ENCODE assay signal across 15 cellular contexts in the genomic region with DNA sequence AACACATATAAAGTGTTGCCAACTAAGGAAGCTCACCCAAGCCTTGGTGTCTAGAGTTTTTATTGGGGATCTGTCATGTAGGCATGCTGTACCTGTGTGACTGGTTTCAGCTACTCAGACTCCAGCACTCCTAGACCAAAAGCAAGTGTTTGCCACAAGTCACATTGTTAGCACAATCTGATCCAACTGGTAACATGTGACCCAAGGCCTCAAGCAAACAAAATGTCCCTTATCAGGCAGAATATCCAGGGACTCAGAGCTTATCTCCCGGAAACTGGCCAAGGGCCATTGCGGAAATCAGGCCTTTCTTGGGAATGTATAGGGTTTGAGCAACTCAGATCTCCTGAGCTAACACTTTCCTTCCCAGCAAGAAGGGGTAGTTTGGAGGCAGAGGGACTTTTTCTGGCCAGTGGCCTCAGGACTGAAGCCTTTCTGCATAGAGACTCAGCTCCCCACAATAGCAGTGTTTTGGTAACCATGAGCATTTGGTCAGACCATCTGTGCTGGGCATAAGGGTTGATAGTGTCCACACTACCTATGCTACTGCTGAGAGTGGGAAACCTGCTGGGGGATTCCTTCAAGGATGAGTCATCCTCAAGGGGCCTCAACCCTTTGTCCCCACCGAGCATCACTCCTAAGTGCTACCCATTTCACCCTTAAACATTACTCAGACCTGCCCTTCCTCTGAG. TPM values are rescaled to one million over a fixed set of nuclear protein-coding genes. Genes with fewer than 3 reads are reported as not detected.
DNase-seq lines count a peak whose midpoint lies in the region; ATAC-seq and TF ChIP-seq lines count a peak whose summit lies in the region.
"Had no signal": no experiment of that assay in that cellular context is flagged by ENCODE, and none has a peak within 500 bp of the region (broad histone marks: within the 10 kb centered on the region; RNA-seq: fewer than 3 reads in every experiment).

No MANE protein-coding gene starts in this region.

- no peak for TF ChIP-seq CTCF in Calu3 (IDR thresholded peaks at IDR 0.05; ENCODE audit: unreplicated experiment)
- no peak for TF ChIP-seq CTCF in colonic mucosa (IDR thresholded peaks at IDR 0.05)
- no peak for TF ChIP-seq CTCF in lower lobe of right lung (IDR thresholded peaks at IDR 0.05)
- no peak for TF ChIP-seq CTCF in ovary (IDR thresholded peaks at IDR 0.05)

- H3K36me3 ChIP-seq in colonic mucosa = no peaks in the 10 kb centered on the region
- H3K36me3 ChIP-seq in lower lobe of right lung = no peaks in the 10 kb centered on the region
- no peaks in the 10 kb centered on the region for H3K36me3 ChIP-seq in ovary
- H3K36me3 ChIP-seq: BE2C, tibial artery had no signal

- ATAC-seq in lower lobe of right lung = peak; percentile 92
- no peak for ATAC-seq in HG02884 (IDR thresholded peaks at IDR 0.05; ENCODE audit: unreplicated experiment)
- ATAC-seq: activated CD8-positive, alpha-beta T cell treated with anti-CD3 and anti-CD28 coated beads for 36 hours had no signal

- H3K36me3 Mint-ChIP-seq in Calu3 (ENCODE audit: insufficient read depth, unreplicated experiment) = no peaks in the 10 kb centered on the region

- H3K4me3 ChIP-seq in colonic mucosa (no peak overlapping the region), lower lobe of right lung (no peak overlapping the region), ovary (no peak overlapping the region)
- H3K4me3 ChIP-seq: tibial artery had no signal

- H3K27ac ChIP-seq in colonic mucosa (peak overlapping the region; percentile 16), lower lobe of right lung (peak overlapping the region; percentile 20), ovary (no peak overlapping the region)
- H3K27ac ChIP-seq: tibial artery had no signal

- BruUV-seq in Calu3 (replicated peaks; lab: Mats Ljungman, UMichigan) = no TSS peak

- peak; percentile 31 for DNase-seq in Calu3
- peak; percentile 56 for DNase-seq in G401 (ENCODE audit: low spot score)
- peak; percentile 89 for DNase-seq in colonic mucosa
- peak; percentile 75 for DNase-seq in lower lobe of right lung
- DNase-seq in NCI-H748 treated with DMSO at 0.1 percent for 48 hours (lab: John Stamatoyannopoulos, UW) = no peak
- no peak for DNase-seq in MV-4-11 (lab: John Stamatoyannopoulos, UW)
- DNase-seq in ovary = no peak
- DNase-seq: activated CD8-positive, alpha-beta T cell treated with anti-CD3 and anti-CD28 coated beads for 36 hours; BE2C; NCI-H2081 treated with DMSO at 0.1 percent for 48 hours; occipital lobe; SW 1271; tibial artery had no signal

- no peak for TF ChIP-seq POLR2A in ovary (IDR thresholded peaks at IDR 0.05)

- H3K4me1 Mint-ChIP-seq in Calu3 (ENCODE audit: low read depth, unreplicated experiment) = peaks cover 14% of the 10 kb centered on the region
- H3K4me1 Mint-ChIP-seq: central memory CD8-positive, alpha-beta T cell had no signal

- H3K4me1 ChIP-seq in colonic mucosa = no peaks in the 10 kb centered on the region
- peaks cover 44% of the 10 kb centered on the region for H3K4me1 ChIP-seq in lower lobe of right lung
- H3K4me1 ChIP-seq in ovary (ENCODE audit: insufficient read depth) = no peaks in the 10 kb centered on the region
- H3K4me1 ChIP-seq: BE2C had no signal

- H3K27me3 ChIP-seq in colonic mucosa = no peaks in the 10 kb centered on the region
- no peaks in the 10 kb centered on the region for H3K27me3 ChIP-seq in lower lobe of right lung (ENCODE audit: low read depth)
- H3K27me3 ChIP-seq in ovary = no peaks in the 10 kb centered on the region
- H3K27me3 ChIP-seq: BE2C, tibial artery had no signal

- TF ChIP-seq EP300 in ovary (IDR thresholded peaks at IDR 0.05) = no peak

- H3K9ac ChIP-seq in colonic mucosa (ENCODE audit: low read depth in 2 of 2, low read length in 2 of 2) = no peak overlapping the region

- no peaks in the 10 kb centered on the region for H3K9me3 ChIP-seq in colonic mucosa
- H3K9me3 ChIP-seq in lower lobe of right lung = no peaks in the 10 kb centered on the region
- no peaks in the 10 kb centered on the region for H3K9me3 ChIP-seq in ovary
- H3K9me3 ChIP-seq: BE2C, tibial artery had no signal

- intact Hi-C loops in Calu3 (cut with micrococcal nuclease; ENCODE audit: unreplicated experiment) = no loop called here
- intact Hi-C loops in colonic mucosa (cut with DNase I) = no loop called here
- intact Hi-C loops in lower lobe of right lung (cut with DNase I) = loop anchor here (10.0 kb wide), 1 partner anchor 164 kb away; the partner anchor contains the start of gene SLC22A15
- intact Hi-C loops in ovary (cut with DNase I) = no loop called here

- 70 to 75% (median 71%) methylated on average over 3 of the region's 3 CpGs for WGBS in ovary, 3 donors

- H3K4me3 Mint-ChIP-seq in Calu3 (ENCODE audit: low read depth, unreplicated experiment) = no peak overlapping the region
- H3K4me3 Mint-ChIP-seq: activated CD8-positive, alpha-beta T cell treated with anti-CD3 and anti-CD28 coated beads for 36 hours; central memory CD8-positive, alpha-beta T cell had no signal

- in situ Hi-C loops in G401 (cut with HindIII; ENCODE audit: low sequenced_read_pairs) = no loop called here

- H3K9me3 Mint-ChIP-seq in Calu3 (ENCODE audit: low read depth, unreplicated experiment) = no peaks in the 10 kb centered on the region
- H3K9me3 Mint-ChIP-seq: activated CD8-positive, alpha-beta T cell treated with anti-CD3 and anti-CD28 coated beads for 36 hours; central memory CD8-positive, alpha-beta T cell had no signal

- CTCF ChIA-PET in Calu3 (lab: Charles Lee) = interaction anchor here (2.2 kb wide), 1 partner anchor 170 kb away, joined by 9 read pairs; no protein-coding TSS in a partner anchor

- H3K27me3 Mint-ChIP-seq in Calu3 (ENCODE audit: unreplicated experiment) = no peaks in the 10 kb centered on the region

- no peak overlapping the region for H3K27ac Mint-ChIP-seq in Calu3 (ENCODE audit: unreplicated experiment)
- H3K27ac Mint-ChIP-seq: activated CD8-positive, alpha-beta T cell treated with anti-CD3 and anti-CD28 coated beads for 36 hours had no signal

RNA-seq across cellular contexts. Expression of gene NHLH2, which starts 29.6 kb away (rescaled TPM):
- total RNA-seq in Calu3 (2022) = not detected in 2 replicates
- total RNA-seq in G401 (2014; rRNA removed; shearing (Covaris generic)) = not detected in 2 replicates
- total RNA-seq in colonic mucosa = not detected
- 0.41 TPM for total RNA-seq in lower lobe of right lung
- total RNA-seq in ovary = not detected
- polyA plus RNA-seq in ovary = not detected
- total RNA-seq: activated CD8-positive, alpha-beta T cell treated with anti-CD3 and anti-CD28 coated beads for 36 hours had no signal

RNA-seq across cellular contexts. Expression of gene CASQ2, which starts 42.8 kb away (rescaled TPM):
- total RNA-seq in Calu3 (2022) = not detected in 2 replicates
- total RNA-seq in G401 (2014; rRNA removed; shearing (Covaris generic)) = not detected in 2 replicates
- 10 to 100 TPM in 1 of 2 donors, under 1 TPM in 1; 0.22 to 10.5 TPM for total RNA-seq in colonic mucosa
- 3.3 TPM for total RNA-seq in lower lobe of right lung
- 1 to 10 TPM in 6 of 7 donors, under 1 TPM in 1; 0.36 to 6.2 (median 1.9) TPM for total RNA-seq in ovary
- polyA plus RNA-seq in ovary = 10 to 100 TPM in 1 of 2 donors, 1 to 10 TPM in 1; 5.0 to 43.0 TPM
- total RNA-seq: activated CD8-positive, alpha-beta T cell treated with anti-CD3 and anti-CD28 coated beads for 36 hours had no signal

Comparison
In these comparisons a context has a peak if more than half of its experiments do, and no peak if none do; other contexts are left out.
1. DNase-seq: peak in Calu3 (single experiment), G401 (single experiment), colonic mucosa (single experiment) and lower lobe of right lung (single experiment); none in NCI-H748 treated with DMSO at 0.1 percent for 48 hours (single experiment), MV-4-11 (single experiment) and ovary (0 of 5).
2. H3K27ac ChIP-seq: peak in colonic mucosa (single experiment) and lower lobe of right lung (single experiment); none in ovary (0 of 2).